In the genomic region with DNA sequence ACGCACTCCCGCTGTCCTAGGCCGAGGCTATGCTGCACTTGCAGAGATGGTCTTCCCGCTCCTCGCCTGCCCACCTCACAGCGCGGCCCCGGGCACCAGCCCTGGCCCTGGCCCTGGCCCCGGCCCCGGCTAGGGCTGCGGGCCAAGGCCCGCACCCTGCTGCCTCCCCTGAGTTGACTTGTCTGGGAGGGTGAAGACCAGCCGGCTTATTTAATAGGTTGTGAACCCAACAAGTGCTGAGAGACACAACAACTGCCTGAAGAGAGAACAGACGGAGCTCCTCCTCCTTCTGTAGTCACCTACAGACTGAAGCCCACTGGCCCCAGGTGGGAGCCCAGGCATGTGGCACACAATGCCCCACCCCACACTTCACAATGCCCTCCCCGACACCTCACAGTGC, we compare ENCODE assay signal across 8 cellular contexts. TPM values are rescaled to one million over a fixed set of nuclear protein-coding genes. Genes with fewer than 3 reads are reported as not detected.
DNase-seq lines count a peak whose midpoint lies in the region; ATAC-seq, FAIRE-seq and TF ChIP-seq lines count a peak whose summit lies in the region.
"Not testable (repeated sequence)": the region's sequence is repeated elsewhere in the genome, so short reads cannot be mapped to it uniquely, and the experiment has no call there.

A gene (minus strand): TSS at position 101 of the 400 bp plus-strand sequence. CDS start 153 bp downstream, outside the sequence.

- not testable (repeated sequence) for H3K4me1 Mint-ChIP-seq in CD4-positive, alpha-beta T cell (ENCODE audit: low read depth); activated CD4-positive, alpha-beta memory T cell treated with anti-CD3 and anti-CD28 coated beads for 36 hours (ENCODE audit: low read depth); astrocyte (ENCODE audit: low read depth, unreplicated experiment); glutamatergic neuron (ENCODE audit: low read depth, unreplicated experiment)

- BruUV-seq in Panc1 (replicated peaks; lab: Mats Ljungman, UMichigan): not testable (repeated sequence)

- H3K36me3 Mint-ChIP-seq in CD4-positive, alpha-beta T cell (ENCODE audit: low read depth); activated CD4-positive, alpha-beta memory T cell treated with anti-CD3 and anti-CD28 coated beads for 36 hours; astrocyte (ENCODE audit: low read depth, unreplicated experiment); glutamatergic neuron (ENCODE audit: unreplicated experiment): not testable (repeated sequence)

- ATAC-seq in CD4-positive, alpha-beta T cell (ENCODE audit: poor library complexity); Panc1; sciatic nerve; upper lobe of left lung (ENCODE audit: low FRiP score in 2 of 2): not testable (repeated sequence)

- not testable (repeated sequence) for H4K20me1 ChIP-seq in astrocyte (ENCODE audit: insufficient read depth, low read length)

- TF ChIP-seq EP300 in upper lobe of left lung (IDR thresholded peaks at IDR 0.05): not testable (repeated sequence)

- H3K4me2 ChIP-seq in astrocyte (ENCODE audit: low read length): not testable (repeated sequence)

- not testable (repeated sequence) for H3K4me3 Mint-ChIP-seq in CD4-positive, alpha-beta T cell; activated CD4-positive, alpha-beta memory T cell treated with anti-CD3 and anti-CD28 coated beads for 36 hours; astrocyte (ENCODE audit: unreplicated experiment); glutamatergic neuron (ENCODE audit: unreplicated experiment)

- H3K4me3 ChIP-seq in Panc1 (ENCODE audit: low read depth in 2 of 2, low read length in 2 of 2); astrocyte (ENCODE audit: insufficient read depth, low read depth, low read length); upper lobe of left lung: not testable (repeated sequence)

- not testable (repeated sequence) for FAIRE-seq in astrocyte (lab: Jason Lieb, UNC)

- H3K27me3 Mint-ChIP-seq in CD4-positive, alpha-beta T cell; activated CD4-positive, alpha-beta memory T cell treated with anti-CD3 and anti-CD28 coated beads for 36 hours; astrocyte (ENCODE audit: low read depth, unreplicated experiment); glutamatergic neuron (ENCODE audit: unreplicated experiment): not testable (repeated sequence)

- H3K27me3 ChIP-seq in CD4-positive, alpha-beta T cell (ENCODE audit: control insufficient read depth, insufficient read depth, low read length); Panc1 (ENCODE audit: control insufficient read depth, insufficient read depth, low read length); astrocyte (ENCODE audit: insufficient read depth, low read length); upper lobe of left lung: not testable (repeated sequence)

- not testable (repeated sequence) for H3K9me3 ChIP-seq in CD4-positive, alpha-beta T cell (ENCODE audit: control insufficient read depth, low read length); Panc1 (ENCODE audit: control insufficient read depth, insufficient read depth, low read depth, low read length); astrocyte (ENCODE audit: insufficient read depth, low read depth, low read length); upper lobe of left lung

- not testable (repeated sequence) for TF ChIP-seq POLR2A in upper lobe of left lung (IDR thresholded peaks at IDR 0.05)

- POLR2A ChIA-PET in CD4-positive, alpha-beta T cell (lab: Charles Lee); Panc1 (lab: Charles Lee); activated CD4-positive, alpha-beta memory T cell treated with anti-CD3 and anti-CD28 coated beads for 36 hours (lab: Charles Lee): not testable (repeated sequence)

- H3K79me2 ChIP-seq in astrocyte (ENCODE audit: insufficient read depth, low read length): not testable (repeated sequence)

- H3K9me3 Mint-ChIP-seq in CD4-positive, alpha-beta T cell; activated CD4-positive, alpha-beta memory T cell treated with anti-CD3 and anti-CD28 coated beads for 36 hours; astrocyte (ENCODE audit: unreplicated experiment); glutamatergic neuron (ENCODE audit: unreplicated experiment): not testable (repeated sequence)

- H3K9ac ChIP-seq in astrocyte (ENCODE audit: low read length): not testable (repeated sequence)

- H2AFZ ChIP-seq in astrocyte (ENCODE audit: low read depth, low read length): not testable (repeated sequence)

- intact Hi-C loops in CD4-positive, alpha-beta T cell (cut with DNase I, micrococcal nuclease); Panc1 (cut with micrococcal nuclease; ENCODE audit: unreplicated experiment); activated CD4-positive, alpha-beta memory T cell treated with anti-CD3 and anti-CD28 coated beads for 36 hours (cut with micrococcal nuclease); sciatic nerve (cut with DNase I): not testable (repeated sequence)

- CTCF ChIA-PET in CD4-positive, alpha-beta T cell (lab: Charles Lee); Panc1 (lab: Charles Lee); activated CD4-positive, alpha-beta memory T cell treated with anti-CD3 and anti-CD28 coated beads for 36 hours (lab: Charles Lee): not testable (repeated sequence)

- not testable (repeated sequence) for H3K27ac Mint-ChIP-seq in CD4-positive, alpha-beta T cell; activated CD4-positive, alpha-beta memory T cell treated with anti-CD3 and anti-CD28 coated beads for 36 hours; astrocyte (ENCODE audit: unreplicated experiment); glutamatergic neuron (ENCODE audit: unreplicated experiment)

- H3K36me3 ChIP-seq in Panc1 (ENCODE audit: control insufficient read depth, insufficient read depth, low read length); astrocyte (ENCODE audit: insufficient read depth, low read length); upper lobe of left lung: not testable (repeated sequence)

- DNase-seq in CD4-positive, alpha-beta T cell; Panc1 (ENCODE audit: low read depth, low spot score); activated CD4-positive, alpha-beta memory T cell treated with anti-CD3 and anti-CD28 coated beads for 36 hours; astrocyte (ENCODE audit: low read depth); glutamatergic neuron; mucosa of gallbladder (ENCODE audit: low spot score); sciatic nerve (ENCODE audit: low spot score): not testable (repeated sequence)
- peak in 1 of 2 donors; percentile 13 for DNase-seq in upper lobe of left lung

- not testable (repeated sequence) for H3K27ac ChIP-seq in CD4-positive, alpha-beta T cell (ENCODE audit: low read depth, low read length); Panc1 (ENCODE audit: low read length); astrocyte (ENCODE audit: low read depth, low read length); upper lobe of left lung

- not testable (repeated sequence) for H3K4me1 ChIP-seq in Panc1 (ENCODE audit: control insufficient read depth, insufficient read depth, low read length); astrocyte (ENCODE audit: insufficient read depth, low read length); upper lobe of left lung

- in situ Hi-C loops in Panc1 (cut with HindIII; ENCODE audit: low pct_unique_long_range_greater_than_20kb, low sequenced_read_pairs): not testable (repeated sequence)

- WGBS in upper lobe of left lung, 2 donors: no CpG with 5 or more reads among the region's 15 CpGs

- TF ChIP-seq CTCF in CD4-positive, alpha-beta T cell (IDR thresholded peaks at IDR 0.05); Panc1 (IDR thresholded peaks at IDR 0.05); astrocyte (IDR thresholded peaks at IDR 0.05; ENCODE audit: insufficient read depth, low read depth, low read length); glutamatergic neuron (IDR thresholded peaks at IDR 0.05; ENCODE audit: partially characterized antibody, unreplicated experiment); upper lobe of left lung (IDR thresholded peaks at IDR 0.05): not testable (repeated sequence)

RNA-seq across cellular contexts. Expression of the gene that starts here (rescaled TPM):
- 10 to 100 TPM; 23.9 to 24.8 TPM for total RNA-seq in CD4-positive, alpha-beta T cell
- 18.1 TPM for total RNA-seq in Panc1 (2021; ENCODE audit: unreplicated experiment)
- polyA plus RNA-seq in Panc1 (2012; ENCODE audit: insufficient read length): 12.5 TPM
- 10 to 100 TPM; 10.3 to 13.4 TPM for total RNA-seq in activated CD4-positive, alpha-beta memory T cell treated with anti-CD3 and anti-CD28 coated beads for 36 hours
- 16.4 and 18.4 TPM in 2 replicates for total RNA-seq in astrocyte
- total RNA-seq in glutamatergic neuron (ENCODE audit: unreplicated experiment): 37.4 TPM
- total RNA-seq in mucosa of gallbladder: 14.0 TPM
- 30.5 TPM for total RNA-seq in sciatic nerve
- total RNA-seq in upper lobe of left lung: 10 to 100 TPM in 5 of 6 donors, 1 to 10 TPM in 1; 7.7 to 53.4 (median 12.7) TPM
